12 cellular contexts compared by ENCODE assay signal in genomic region chr9:111431684-111432083, GRCh38.
"Had no signal": no experiment of that assay in that cellular context is flagged by ENCODE, and none has a peak within 500 bp of the region (broad histone marks: within the 10 kb centered on the region; RNA-seq: fewer than 3 reads in every experiment).

No MANE protein-coding gene starts in this region.

- DNase-seq: activated CD4-positive, alpha-beta memory T cell treated with anti-CD3 and anti-CD28 coated beads, Interleukin-2, amount 10 ng/mL, durations not matched to agents 7 days and 5 days; activated CD4-positive, alpha-beta T cell treated with anti-CD3 and anti-CD28 coated beads for 36 hours; cerebellar nuclear complex; dorsolateral prefrontal cortex; foreskin melanocyte; head of caudate nucleus; ovary; stimulated activated CD4-positive, alpha-beta T cell treated with anti-CD3 and anti-CD28 coated beads, Interleukin-15, amount 100 ng/mL, for 24 hours; stimulated activated CD4-positive, alpha-beta T cell treated with anti-CD3 and anti-CD28 coated beads, Interleukin-4, amount 100 ng/mL, for 24 hours; testis; WERI-Rb-1 had no signal

- H3K36me3 ChIP-seq: ovary had no signal

- H3K27me3 ChIP-seq: dorsolateral prefrontal cortex, ovary, testis had no signal

- H3K27ac ChIP-seq: ovary, testis, WERI-Rb-1 had no signal

- ATAC-seq: activated CD4-positive, alpha-beta T cell treated with anti-CD3 and anti-CD28 coated beads for 36 hours; left lobe of liver had no signal

- H3K4me1 ChIP-seq: testis had no signal

- H3K9me3 ChIP-seq: ovary, testis had no signal

- H3K4me3 ChIP-seq: dorsolateral prefrontal cortex, ovary, testis had no signal
